16 cellular contexts compared by ENCODE assay signal in genomic region chr10:3987142-3987974, GRCh38.
DNase-seq lines count a peak whose midpoint lies in the region; ATAC-seq, FAIRE-seq and TF ChIP-seq lines count a peak whose summit lies in the region.
"Had no signal": no experiment of that assay in that cellular context is flagged by ENCODE, and none has a peak within 500 bp of the region (broad histone marks: within the 10 kb centered on the region; RNA-seq: fewer than 3 reads in every experiment).

No MANE protein-coding gene starts in this region.

- no peak overlapping the region for H2AFZ ChIP-seq in SK-N-SH (ENCODE audit: low read depth)
- H2AFZ ChIP-seq in smooth muscle cell (ENCODE audit: low read depth): peak overlapping the region; percentile 42
- H2AFZ ChIP-seq: hepatocyte had no signal

- no peaks in the 10 kb centered on the region for H4K20me1 ChIP-seq in SK-N-SH (ENCODE audit: insufficient read depth)
- H4K20me1 ChIP-seq in smooth muscle cell (ENCODE audit: low read depth): no peaks in the 10 kb centered on the region

- FAIRE-seq in frontal cortex (lab: Jason Lieb, UNC): no peak
- FAIRE-seq: keratinocyte had no signal

- POLR2A ChIA-PET in SK-N-SH (lab: Yijun Ruan, JAX): no interaction called here

- no peaks in the 10 kb centered on the region for H3K27me3 ChIP-seq in right cardiac atrium (ENCODE audit: control insufficient read depth, insufficient read depth)
- no peaks in the 10 kb centered on the region for H3K27me3 ChIP-seq in SK-N-SH (ENCODE audit: insufficient read depth)
- H3K27me3 ChIP-seq in smooth muscle cell (ENCODE audit: low read depth): no peaks in the 10 kb centered on the region
- H3K27me3 ChIP-seq: esophagus squamous epithelium, hepatocyte had no signal

- H3K36me3 ChIP-seq in SK-N-SH (replicated peaks in 1 of 2; ENCODE audit: control insufficient read depth in 1 of 2, insufficient read depth in 2 of 2, low read length in 1 of 2): no peaks in the 10 kb centered on the region
- H3K36me3 ChIP-seq in smooth muscle cell (ENCODE audit: low read depth): no peaks in the 10 kb centered on the region
- H3K36me3 ChIP-seq: esophagus squamous epithelium had no signal

- no peaks in the 10 kb centered on the region for H3K79me2 ChIP-seq in SK-N-SH (ENCODE audit: insufficient read depth)
- H3K79me2 ChIP-seq in smooth muscle cell (ENCODE audit: low read depth): no peaks in the 10 kb centered on the region
- H3K79me2 ChIP-seq: hepatocyte had no signal

- peak; percentile 12; the same call in 1 of the 2 replicates for TF ChIP-seq RAD21 in SK-N-SH (IDR thresholded peaks at IDR 0.05; ENCODE audit: low read length)

- peak; percentile 75 for ATAC-seq in Right ventricle myocardium superior (ENCODE audit: poor library complexity)
- no peak for ATAC-seq in right cardiac atrium
- ATAC-seq: stimulated activated naive CD8-positive, alpha-beta T cell treated with anti-CD3 and anti-CD28 coated beads, Interleukin-15, Interleukin-2, amounts not matched to agents 100 U/mL and 50 U/mL, for 24 hours had no signal

- H3K4me2 ChIP-seq in SK-N-SH: no peak overlapping the region
- no peak overlapping the region for H3K4me2 ChIP-seq in smooth muscle cell
- H3K4me2 ChIP-seq: hepatocyte had no signal

- no peaks in the 10 kb centered on the region for H3K9me2 ChIP-seq in SK-N-SH

- intact Hi-C loops in Right ventricle myocardium superior (cut with DNase I) (no loop called here), right cardiac atrium (cut with DNase I) (no loop called here)

- no peaks in the 10 kb centered on the region for H3F3A ChIP-seq in SK-N-SH (replicated peaks; ENCODE audit: insufficient read depth)
- H3F3A ChIP-seq in smooth muscle cell (ENCODE audit: low read depth): no peaks in the 10 kb centered on the region

- DNase-seq in Right ventricle myocardium superior (no peak), right cardiac atrium (no peak), SK-N-SH (peak; percentile 36), fibroblast of the aortic adventitia (ENCODE audit: low read depth) (peak; percentile 18), smooth muscle cell (lab: John Stamatoyannopoulos, UW; ENCODE audit: unreplicated experiment) (no peak), SIG-M5 treated with dmso at 0.1 percent for 504 hours (lab: John Stamatoyannopoulos, UW; ENCODE audit: unreplicated experiment) (no peak), DMS79 (lab: John Stamatoyannopoulos, UW) (no peak), frontal cortex (ENCODE audit: low spot score in 2 of 2) (no peak)
- DNase-seq: 8988T; activated naive CD4-positive, alpha-beta T cell treated with anti-CD3 and anti-CD28 coated beads, Interleukin-2, amount 10 ng/mL, durations not matched to agents 7 days and 5 days; activated T-cell treated with anti-CD3 and anti-CD28 coated beads for 4 hours; esophagus squamous epithelium; NCI-H524 treated with DMSO at 0.1 percent for 48 hours; stimulated activated naive CD8-positive, alpha-beta T cell treated with anti-CD3 and anti-CD28 coated beads, Interleukin-15, Interleukin-2, amounts not matched to agents 100 U/mL and 50 U/mL, for 24 hours had no signal

- H3K27ac ChIP-seq in right cardiac atrium (ENCODE audit: low read length) (no peak overlapping the region), SK-N-SH (ENCODE audit: low read depth in 2 of 2, low read length in 1 of 2) (peak overlapping the region; percentile 13 to 69; a peak in 3 of 4 replicates), smooth muscle cell (ENCODE audit: low read depth) (no peak overlapping the region)
- H3K27ac ChIP-seq: esophagus squamous epithelium, hepatocyte had no signal

- WGBS in right cardiac atrium: 68% methylated on average over 9 of the region's 9 CpGs
- WGBS in SK-N-SH (ENCODE audit: low lambda C conversion rate): 57% methylated on average over 6 of the region's 9 CpGs
- WGBS in smooth muscle cell (ENCODE audit: low lambda C conversion rate): 79% methylated on average over 9 of the region's 9 CpGs

- TF ChIP-seq CTCF in SK-N-SH (IDR thresholded peaks at IDR 0.05): no peak
- TF ChIP-seq CTCF in fibroblast of the aortic adventitia (IDR thresholded peaks at IDR 0.05; ENCODE audit: insufficient read depth, low read length): no peak
- TF ChIP-seq CTCF in smooth muscle cell (IDR thresholded peaks at IDR 0.05; ENCODE audit: borderline replicate concordance, insufficient read depth, poor library complexity, severe bottlenecking): no peak

- CTCF ChIA-PET in SK-N-SH (lab: Yijun Ruan, JAX): no interaction called here

- H3K4me1 ChIP-seq in right cardiac atrium (ENCODE audit: control insufficient read depth, insufficient read depth, low read length) (no peaks in the 10 kb centered on the region), SK-N-SH (ENCODE audit: control insufficient read depth in 1 of 2, insufficient read depth in 2 of 2, low read depth in 1 of 2, low read length in 1 of 2) (peaks cover 0 to 16% of the 10 kb centered on the region in 2 experiments; a peak in 2 of 4 replicates), smooth muscle cell (ENCODE audit: low read depth) (no peaks in the 10 kb centered on the region)

- no peaks in the 10 kb centered on the region for H3K9me3 ChIP-seq in right cardiac atrium (ENCODE audit: control insufficient read depth, low read length)
- no peaks in the 10 kb centered on the region for H3K9me3 ChIP-seq in SK-N-SH
- no peaks in the 10 kb centered on the region for H3K9me3 ChIP-seq in smooth muscle cell (replicated peaks; ENCODE audit: low read depth)
- H3K9me3 ChIP-seq: esophagus squamous epithelium had no signal

- H3K4me3 ChIP-seq in right cardiac atrium (ENCODE audit: low read length) (no peak overlapping the region), SK-N-SH (ENCODE audit: low read depth in 2 of 2, low read length in 1 of 2) (no peak overlapping the region), fibroblast of the aortic adventitia (ENCODE audit: low read depth, low read length) (no peak overlapping the region), smooth muscle cell (no peak overlapping the region)
- H3K4me3 ChIP-seq: esophagus squamous epithelium, hepatocyte had no signal

- peak in 1 of 2 experiments; percentile 45; a peak in 1 of 4 replicates for TF ChIP-seq EP300 in SK-N-SH (IDR thresholded peaks at IDR 0.05; ENCODE audit: borderline replicate concordance in 1 of 2, low read depth in 1 of 2, low read length in 1 of 2)

- H3K9ac ChIP-seq in SK-N-SH: no peak overlapping the region
- no peak overlapping the region for H3K9ac ChIP-seq in smooth muscle cell (ENCODE audit: low read depth)

TF ChIP-seq in SK-N-SH, 30 proteins besides CTCF, POLR2A, EP300 and RAD21:
- TF ChIP-seq TCF12 (IDR thresholded peaks at IDR 0.05) (peak; percentile 60), CHD2 (IDR thresholded peaks at IDR 0.05; ENCODE audit: low read length, partially characterized antibody) (peak; percentile 39), REST (IDR thresholded peaks at IDR 0.05; ENCODE audit: low read depth, low read length) (no peak)
TF ChIP-seq in SK-N-SH: peak in this region for 2.

Comparison
In these comparisons a context has a peak if more than half of its experiments do, and no peak if none do; other contexts are left out.
1. DNase-seq: peak in SK-N-SH (single experiment) and fibroblast of the aortic adventitia (single experiment); none in Right ventricle myocardium superior (single experiment), right cardiac atrium (0 of 3), smooth muscle cell (single experiment), SIG-M5 treated with dmso at 0.1 percent for 504 hours (single experiment), DMS79 (single experiment) and frontal cortex (0 of 2).
2. H3K27ac ChIP-seq: peak in SK-N-SH (2 of 2); none in right cardiac atrium (single experiment) and smooth muscle cell (single experiment).